In the genomic region with DNA sequence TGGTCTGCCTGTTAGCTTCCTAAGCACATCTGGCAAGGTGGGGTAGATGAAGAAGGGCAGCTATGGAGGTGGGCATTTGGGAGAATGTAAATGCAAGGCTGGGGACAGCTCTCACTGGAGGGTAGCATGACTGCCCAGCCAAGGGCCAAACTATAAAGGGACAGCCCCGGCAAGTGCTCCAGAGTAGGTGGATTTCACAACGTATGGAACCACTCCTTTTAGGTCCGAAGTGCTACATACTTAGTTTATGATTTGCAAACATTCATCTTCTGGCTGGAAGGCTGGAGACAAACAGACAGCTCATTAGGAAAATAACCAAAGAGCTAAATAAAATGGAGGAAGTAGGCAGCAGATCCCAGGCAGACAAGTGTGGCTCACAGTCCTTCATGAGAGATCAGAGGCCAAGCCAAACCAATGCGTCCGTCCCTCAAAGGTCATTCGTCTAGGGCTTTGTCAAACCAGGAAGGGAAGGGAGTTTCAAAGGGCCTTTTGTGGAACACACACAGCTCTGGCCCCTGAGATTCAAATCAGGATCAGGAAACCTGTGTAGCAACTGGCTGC, we compare ENCODE assay signal across 15 cellular contexts. TPM values are rescaled to one million over a fixed set of nuclear protein-coding genes. Genes with fewer than 3 reads are reported as not detected.
A peak's percentile ranks its signal among the peaks of the same experiment; 100 is the strongest.
DNase-seq lines count a peak whose midpoint lies in the region; ATAC-seq, FAIRE-seq and TF ChIP-seq lines count a peak whose summit lies in the region.
"Had no signal": no experiment of that assay in that cellular context is flagged by ENCODE, and none has a peak within 500 bp of the region (broad histone marks: within the 10 kb centered on the region; RNA-seq: fewer than 3 reads in every experiment).

No MANE protein-coding gene starts in this region.

- CTCF ChIA-PET in activated CD8-positive, alpha-beta memory T cell treated with anti-CD3 and anti-CD28 coated beads, Interleukin-2, amount 10 ng/mL, durations not matched to agents 7 days and 5 days (lab: Charles Lee), result interaction anchor here (1.0 to 1.6 kb wide), 4 partner anchors 12 to 471 kb away, joined by 3 to 7 read pairs (median 6); a partner anchor contains a TSS

- no peak overlapping the region for H3K27ac Mint-ChIP-seq in activated CD8-positive, alpha-beta memory T cell treated with anti-CD3 and anti-CD28 coated beads, Interleukin-2, amount 10 ng/mL, durations not matched to agents 7 days and 5 days
- H3K27ac Mint-ChIP-seq: activated T-helper 1 cell treated with anti-CD3 and anti-CD28 coated beads, Interleukin-12 subunit alpha, Interleukin-12 subunit beta, Interleukin-2, Interleukin-4 antibody, amounts not matched to agents 30 ng/mL and 10 ng/mL and 1 ng/mL, durations not matched to agents 14 hours and 24 hours and 36 hours; nephron had no signal

- H3K36me3 ChIP-seq in bronchial epithelial cell (ENCODE audit: control insufficient read depth, insufficient read depth, low read length), result no peaks in the 10 kb centered on the region
- no peaks in the 10 kb centered on the region for H3K36me3 ChIP-seq in upper lobe of right lung

- H3K9me3 ChIP-seq in upper lobe of right lung, result no peaks in the 10 kb centered on the region

- intact Hi-C loops in upper lobe of right lung (cut with DNase I), result no loop called here

- DNase-seq in activated CD8-positive, alpha-beta memory T cell treated with anti-CD3 and anti-CD28 coated beads, Interleukin-2, amount 50 U/mL, for 48 hours, result peak; percentile 33
- DNase-seq in activated CD8-positive, alpha-beta memory T cell treated with anti-CD3 and anti-CD28 coated beads, Interleukin-2, amount 10 ng/mL, durations not matched to agents 7 days and 5 days, result no peak
- DNase-seq in bronchial epithelial cell (ENCODE audit: low read depth), result peak; percentile 59
- peak; percentile 45 for DNase-seq in medulla oblongata (ENCODE audit: extremely low spot score)
- no peak for DNase-seq in upper lobe of right lung
- no peak for DNase-seq in glomerular visceral epithelial cell (ENCODE audit: extremely low spot score)
- no peak for DNase-seq in cerebellar cortex (ENCODE audit: low spot score)
- no peak for DNase-seq in globus pallidus (ENCODE audit: low spot score)
- DNase-seq: activated CD4-positive, CD25-positive, alpha-beta regulatory T cell treated with anti-CD3 and anti-CD28 coated beads, Interleukin-2, amount 50 U/mL, for 72 hours; anterior cingulate cortex; DMS79; NCI-H1092 treated with DMSO at 0.1 percent for 48 hours; T-helper 1 cell had no signal

- ATAC-seq in activated CD8-positive, alpha-beta memory T cell treated with anti-CD3 and anti-CD28 coated beads, Interleukin-2, amount 10 ng/mL, durations not matched to agents 7 days and 5 days, result no peak
- ATAC-seq in upper lobe of right lung, result peak; percentile 6

- peak overlapping the region; percentile 58 for H3K27ac ChIP-seq in upper lobe of right lung

- no peaks in the 10 kb centered on the region for H3K27me3 Mint-ChIP-seq in activated CD8-positive, alpha-beta memory T cell treated with anti-CD3 and anti-CD28 coated beads, Interleukin-2, amount 10 ng/mL, durations not matched to agents 7 days and 5 days

- H3K4me3 ChIP-seq in bronchial epithelial cell (ENCODE audit: low read depth, low read length) (no peak overlapping the region), upper lobe of right lung (no peak overlapping the region)

- peaks cover 50% of the 10 kb centered on the region for H3K4me1 Mint-ChIP-seq in activated CD8-positive, alpha-beta memory T cell treated with anti-CD3 and anti-CD28 coated beads, Interleukin-2, amount 10 ng/mL, durations not matched to agents 7 days and 5 days

- no peak for FAIRE-seq in bronchial epithelial cell (lab: Jason Lieb, UNC)

- H3K27me3 ChIP-seq in bronchial epithelial cell (ENCODE audit: control insufficient read depth, insufficient read depth, low read length) (no peaks in the 10 kb centered on the region), upper lobe of right lung (no peaks in the 10 kb centered on the region)

- H3K4me3 Mint-ChIP-seq in activated CD8-positive, alpha-beta memory T cell treated with anti-CD3 and anti-CD28 coated beads, Interleukin-2, amount 10 ng/mL, durations not matched to agents 7 days and 5 days, result no peak overlapping the region
- H3K4me3 Mint-ChIP-seq: activated T-helper 1 cell treated with anti-CD3 and anti-CD28 coated beads, Interleukin-12 subunit alpha, Interleukin-12 subunit beta, Interleukin-2, Interleukin-4 antibody, amounts not matched to agents 30 ng/mL and 10 ng/mL and 1 ng/mL, durations not matched to agents 14 hours and 24 hours and 36 hours; nephron had no signal

- H3K9me3 Mint-ChIP-seq in activated CD8-positive, alpha-beta memory T cell treated with anti-CD3 and anti-CD28 coated beads, Interleukin-2, amount 10 ng/mL, durations not matched to agents 7 days and 5 days (ENCODE audit: low read depth), result peaks cover 2% of the 10 kb centered on the region
- H3K9me3 Mint-ChIP-seq: nephron had no signal

- peaks cover 54% of the 10 kb centered on the region for H3K4me1 ChIP-seq in upper lobe of right lung

- peaks cover 8% of the 10 kb centered on the region for H3K36me3 Mint-ChIP-seq in activated CD8-positive, alpha-beta memory T cell treated with anti-CD3 and anti-CD28 coated beads, Interleukin-2, amount 10 ng/mL, durations not matched to agents 7 days and 5 days

- TF ChIP-seq CTCF in bronchial epithelial cell (IDR thresholded peaks at IDR 0.05; ENCODE audit: insufficient read depth, low read length, severe bottlenecking), result no peak
- TF ChIP-seq CTCF in upper lobe of right lung (IDR thresholded peaks at IDR 0.05), result no peak

RNA-seq across cellular contexts. Expression of a gene that starts 42.5 kb away (rescaled TPM):
- total RNA-seq in activated CD8-positive, alpha-beta memory T cell treated with anti-CD3 and anti-CD28 coated beads, Interleukin-2, amount 10 ng/mL, durations not matched to agents 7 days and 5 days, result 10 to 100 TPM; 65.3 to 67.1 TPM
- total RNA-seq in bronchial epithelial cell, result 8.7 and 18.4 TPM in 2 replicates
- 88.4 TPM for total RNA-seq in upper lobe of right lung

Comparison
In these comparisons a context has a peak if more than half of its experiments do, and no peak if none do; other contexts are left out.
1. DNase-seq: peak in activated CD8-positive, alpha-beta memory T cell treated with anti-CD3 and anti-CD28 coated beads, Interleukin-2, amount 50 U/mL, for 48 hours (single experiment), bronchial epithelial cell (single experiment) and medulla oblongata (single experiment); none in activated CD8-positive, alpha-beta memory T cell treated with anti-CD3 and anti-CD28 coated beads, Interleukin-2, amount 10 ng/mL, durations not matched to agents 7 days and 5 days (single experiment), upper lobe of right lung (single experiment), glomerular visceral epithelial cell (single experiment), cerebellar cortex (single experiment) and globus pallidus (single experiment).